Comparison of ENCODE assay signal across 8 cellular contexts in genomic region chr7:2402687-2403013, GRCh38. TPM values are rescaled to one million over a fixed set of nuclear protein-coding genes. Genes with fewer than 3 reads are reported as not detected.
DNase-seq lines count a peak whose midpoint lies in the region; ATAC-seq and TF ChIP-seq lines count a peak whose summit lies in the region.

No MANE protein-coding gene starts in this region.

- ATAC-seq in GM21447 (IDR thresholded peaks at IDR 0.05; ENCODE audit: unreplicated experiment) (no peak), HG02884 (IDR thresholded peaks at IDR 0.05; ENCODE audit: unreplicated experiment) (no peak)

- TF ChIP-seq CTCF in fibroblast of lung (conservative IDR thresholded peaks at IDR 0.05 in 1 of 2, IDR thresholded peaks at IDR 0.05 in 1 of 2; ENCODE audit: low read depth in 1 of 2, low read length in 2 of 2), result no peak
- no peak for TF ChIP-seq CTCF in progenitor cell of endocrine pancreas (IDR thresholded peaks at IDR 0.05; ENCODE audit: unreplicated experiment)
- TF ChIP-seq CTCF in GM10248 (IDR thresholded peaks at IDR 0.05; ENCODE audit: control extremely low read depth, extremely low read depth, low read depth, missing control alignments), result no peak

- peak overlapping the region; percentile 97 for H2AFZ ChIP-seq in fibroblast of lung (ENCODE audit: low read length)

- H3K27ac ChIP-seq in SK-N-MC (peak overlapping the region; percentile 74; the same call in 1 of the 2 replicates), fibroblast of lung (ENCODE audit: insufficient read depth, low read length) (no peak overlapping the region)

- no peaks in the 10 kb centered on the region for H3K36me3 ChIP-seq in ES-I3 (ENCODE audit: insufficient read depth, low read length)
- no peaks in the 10 kb centered on the region for H3K36me3 ChIP-seq in SK-N-MC (ENCODE audit: insufficient read depth, low read length)
- H3K36me3 ChIP-seq in fibroblast of lung (ENCODE audit: control insufficient read depth, insufficient read depth, low read length), result no peaks in the 10 kb centered on the region

- peaks cover 3% of the 10 kb centered on the region for H3K27me3 Mint-ChIP-seq in progenitor cell of endocrine pancreas

- POLR2A ChIA-PET in GM10248 (lab: Yijun Ruan, JAX), result interaction anchor here (0.7 kb wide), 1 partner anchor 598 kb away, joined by 4 read pairs; no protein-coding TSS in a partner anchor

- H3K9me3 ChIP-seq in ES-I3 (ENCODE audit: control insufficient read depth, insufficient read depth, low read length) (no peaks in the 10 kb centered on the region), SK-N-MC (ENCODE audit: low read depth, low read length) (no peaks in the 10 kb centered on the region), fibroblast of lung (ENCODE audit: control insufficient read depth, insufficient read depth, low read depth, low read length) (no peaks in the 10 kb centered on the region)

- H3K79me2 ChIP-seq in fibroblast of lung (ENCODE audit: control insufficient read depth, insufficient read depth, low read length), result peaks cover 2% of the 10 kb centered on the region

- H3K9me3 Mint-ChIP-seq in progenitor cell of endocrine pancreas (ENCODE audit: low read depth), result no peaks in the 10 kb centered on the region

- H3K36me3 Mint-ChIP-seq in progenitor cell of endocrine pancreas (ENCODE audit: insufficient read depth), result no peaks in the 10 kb centered on the region

- H4K20me1 ChIP-seq in fibroblast of lung (ENCODE audit: control insufficient read depth, extremely low read depth, insufficient read depth, low read length), result no peaks in the 10 kb centered on the region

- no peaks in the 10 kb centered on the region for H3K27me3 ChIP-seq in fibroblast of lung (ENCODE audit: control insufficient read depth, insufficient read depth, low read length)

- H3K4me1 ChIP-seq in ES-I3 (ENCODE audit: insufficient read depth, low read length) (peaks cover 10% of the 10 kb centered on the region), fibroblast of lung (ENCODE audit: control insufficient read depth, extremely low read depth, insufficient read depth, low read length) (peaks cover 12% of the 10 kb centered on the region)

- H3K4me2 ChIP-seq in fibroblast of lung (ENCODE audit: extremely low read depth, insufficient read depth, low read length), result peak overlapping the region; percentile 84

- peak overlapping the region; percentile 99 for H3K4me3 ChIP-seq in SK-N-MC
- peak overlapping the region; percentile 69 to 87 (median 82) for H3K4me3 ChIP-seq in fibroblast of lung (replicated peaks in 1 of 4; ENCODE audit: control extremely low read depth in 1 of 4, insufficient read depth in 1 of 4, low read depth in 3 of 4, low read length in 4 of 4)

- no peak overlapping the region for H3K27ac Mint-ChIP-seq in progenitor cell of endocrine pancreas

- CTCF ChIA-PET in GM10248 (lab: Yijun Ruan, JAX), result no interaction called here

- peaks cover 17% of the 10 kb centered on the region for H3K4me1 Mint-ChIP-seq in progenitor cell of endocrine pancreas (ENCODE audit: low read depth)

- peak overlapping the region; percentile 78 for H3K4me3 Mint-ChIP-seq in progenitor cell of endocrine pancreas (ENCODE audit: low read depth)

- H3K9ac ChIP-seq in ES-I3 (ENCODE audit: low read depth, low read length) (peak overlapping the region; percentile 75; the same call in 1 of the 2 replicates), SK-N-MC (ENCODE audit: insufficient read length) (peak overlapping the region; percentile 84), fibroblast of lung (ENCODE audit: insufficient read depth, low read length) (no peak overlapping the region)

- DNase-seq in SK-N-MC (ENCODE audit: low read depth, low spot score) (no peak), fibroblast of lung (ENCODE audit: low read depth in 2 of 2) (no peak), progenitor cell of endocrine pancreas (ENCODE audit: low spot score, unreplicated experiment) (no peak), GM10248 (ENCODE audit: extremely low spot score) (no peak), NCI-H1930 (lab: John Stamatoyannopoulos, UW) (no peak)

RNA-seq across cellular contexts. Expression of gene CHST12, which starts 0.8 kb away (rescaled TPM):
- total RNA-seq in fibroblast of lung (1.5 and 3.5 TPM in 2 replicates), progenitor cell of endocrine pancreas (16.7 and 17.0 TPM in 2 replicates)
- polyA plus RNA-seq in fibroblast of lung, result 9.5 and 10.2 TPM in 2 replicates
- polyA plus RNA-seq in fibroblast of lung (2012), result 13.2 and 17.3 TPM in 2 replicates
- polyA minus RNA-seq in fibroblast of lung (ENCODE audit: low replicate concordance), result 6.7 and 10.2 TPM in 2 replicates

RNA-seq across cellular contexts. Expression of gene EIF3B, which starts 48.0 kb away (rescaled TPM):
- total RNA-seq in fibroblast of lung, result 133 and 139 TPM in 2 replicates
- 92.8 and 125 TPM in 2 replicates for polyA plus RNA-seq in fibroblast of lung
- 146 and 193 TPM in 2 replicates for polyA plus RNA-seq in fibroblast of lung (2012)
- polyA minus RNA-seq in fibroblast of lung (ENCODE audit: low replicate concordance), result 108 and 127 TPM in 2 replicates
- 158 and 172 TPM in 2 replicates for total RNA-seq in progenitor cell of endocrine pancreas
